22 cellular contexts compared by ENCODE assay signal in genomic region chr7:135717686-135718085, GRCh38. TPM values are rescaled to one million over a fixed set of nuclear protein-coding genes. Genes with fewer than 3 reads are reported as not detected.
DNase-seq lines count a peak whose midpoint lies in the region; ATAC-seq and TF ChIP-seq lines count a peak whose summit lies in the region.
"Had no signal": no experiment of that assay in that cellular context is flagged by ENCODE, and none has a peak within 500 bp of the region (broad histone marks: within the 10 kb centered on the region; RNA-seq: fewer than 3 reads in every experiment).

No MANE protein-coding gene starts in this region.

- H3K9me3 ChIP-seq in SK-N-SH: no peaks in the 10 kb centered on the region
- H3K9me3 ChIP-seq in WERI-Rb-1 (ENCODE audit: severe bottlenecking): no peaks in the 10 kb centered on the region

- peaks cover 33 to 34% of the 10 kb centered on the region in 2 experiments for H3K4me1 ChIP-seq in SK-N-SH (ENCODE audit: control insufficient read depth in 1 of 2, insufficient read depth in 2 of 2, low read depth in 1 of 2, low read length in 1 of 2)

- no peak for TF ChIP-seq RAD21 in SK-N-SH (IDR thresholded peaks at IDR 0.05; ENCODE audit: low read length)

- POLR2A ChIA-PET in SK-N-SH (lab: Yijun Ruan, JAX): no interaction called here

- DNase-seq in SK-N-SH (no peak), NCI-H446 (lab: John Stamatoyannopoulos, UW) (peak; percentile 38 to 89), WERI-Rb-1 (peak; percentile 46), CD1c-positive myeloid dendritic cell (ENCODE audit: extremely low spot score) (no peak), NOMO-1 treated with dmso at 0.1 percent for 144 hours (lab: John Stamatoyannopoulos, UW; ENCODE audit: unreplicated experiment) (no peak)
- DNase-seq: AML-193, GF-D8, H7, NCI-H1105, NCI-H187, NCI-H2107, NCI-H345, NCI-H748 treated with DMSO at 0.1 percent for 48 hours, PC-3, T-helper 17 cell had no signal

- WGBS in SK-N-SH (ENCODE audit: low lambda C conversion rate): 100% methylated on average over 1 of the region's 1 CpG

- H3K9ac ChIP-seq in SK-N-SH: no peak overlapping the region

- CTCF ChIA-PET in SK-N-SH (lab: Yijun Ruan, JAX): interaction anchor here (1.3 to 11.2 kb wide), 2 partner anchors 13 to 44 kb away, joined by 5 to 153 read pairs; no protein-coding TSS in a partner anchor

- H3K4me3 ChIP-seq in SK-N-SH (ENCODE audit: low read depth in 2 of 2, low read length in 1 of 2) (no peak overlapping the region), WERI-Rb-1 (ENCODE audit: low read depth, low read length) (no peak overlapping the region)
- H3K4me3 ChIP-seq: K562 had no signal

- H3K27ac ChIP-seq in SK-N-SH (ENCODE audit: low read depth in 2 of 2, low read length in 1 of 2) (peak overlapping the region; percentile 53 to 80; a peak in 1 of 4 replicates), WERI-Rb-1 (peak overlapping the region; percentile 55)
- H3K27ac ChIP-seq: 22Rv1, C4-2B, RWPE1 had no signal

- no peaks in the 10 kb centered on the region for H3K27me3 ChIP-seq in SK-N-SH (ENCODE audit: insufficient read depth)
- no peaks in the 10 kb centered on the region for H3K27me3 ChIP-seq in WERI-Rb-1 (ENCODE audit: insufficient read depth, low read depth, severe bottlenecking)

- ATAC-seq in SK-N-SH treated with all-trans-retinoic acid at 6 μM for 48 hours: no peak
- ATAC-seq in HG02885 (IDR thresholded peaks at IDR 0.05; ENCODE audit: poor library complexity, unreplicated experiment): no peak
- no peak for ATAC-seq in HG02852 (IDR thresholded peaks at IDR 0.05; ENCODE audit: unreplicated experiment)
- ATAC-seq: K562, T-helper 17 cell had no signal

- no peaks in the 10 kb centered on the region for H3K79me2 ChIP-seq in SK-N-SH (ENCODE audit: insufficient read depth)

- H3F3A ChIP-seq in SK-N-SH (replicated peaks; ENCODE audit: insufficient read depth): peaks cover 33% of the 10 kb centered on the region

- TF ChIP-seq EP300 in SK-N-SH (IDR thresholded peaks at IDR 0.05; ENCODE audit: borderline replicate concordance in 1 of 2, low read depth in 1 of 2, low read length in 1 of 2): no peak

- H3K4me2 ChIP-seq in SK-N-SH: no peak overlapping the region

- no peaks in the 10 kb centered on the region for H3K9me2 ChIP-seq in SK-N-SH

- no peak overlapping the region for H2AFZ ChIP-seq in SK-N-SH (ENCODE audit: low read depth)

- H3K36me3 ChIP-seq in SK-N-SH (replicated peaks in 1 of 2; ENCODE audit: control insufficient read depth in 1 of 2, insufficient read depth in 2 of 2, low read length in 1 of 2): no peaks in the 10 kb centered on the region
- H3K36me3 ChIP-seq in WERI-Rb-1: no peaks in the 10 kb centered on the region

- no peaks in the 10 kb centered on the region for H4K20me1 ChIP-seq in SK-N-SH (ENCODE audit: insufficient read depth)

- TF ChIP-seq CTCF in SK-N-SH (IDR thresholded peaks at IDR 0.05) (no peak), WERI-Rb-1 (IDR thresholded peaks at IDR 0.05; ENCODE audit: low read depth, low read length) (no peak)

TF ChIP-seq in SK-N-SH, 30 proteins besides CTCF, POLR2A, EP300 and RAD21 (continues in another document):
- no peak for TF ChIP-seq NRF1 (IDR thresholded peaks at IDR 0.05; ENCODE audit: low read depth, low read length)
- no peak for TF ChIP-seq USF2 (IDR thresholded peaks at IDR 0.05; ENCODE audit: borderline replicate concordance, low read depth, low read length)
- TF ChIP-seq FOXJ3 (CRISPR knock-in tag; IDR thresholded peaks at IDR 0.05): no peak
- no peak for TF ChIP-seq MEF2A (IDR thresholded peaks at IDR 0.05; ENCODE audit: borderline replicate concordance, low read depth)
- TF ChIP-seq PBX3 (IDR thresholded peaks at IDR 0.05): no peak
- no peak for TF ChIP-seq FOSL2 (IDR thresholded peaks at IDR 0.05; ENCODE audit: borderline replicate concordance, low read depth)
- TF ChIP-seq RXRA (IDR thresholded peaks at IDR 0.05; ENCODE audit: borderline replicate concordance, low read depth): no peak
- TF ChIP-seq JUND (IDR thresholded peaks at IDR 0.05): no peak
- TF ChIP-seq SIN3A (IDR thresholded peaks at IDR 0.05; ENCODE audit: borderline replicate concordance, low read depth, low read length): no peak
- no peak for TF ChIP-seq NFIC (IDR thresholded peaks at IDR 0.05; ENCODE audit: borderline replicate concordance)
- no peak for TF ChIP-seq IRF3 (IDR thresholded peaks at IDR 0.05; ENCODE audit: low read depth, low read length)
- no peak for TF ChIP-seq ELF1 (IDR thresholded peaks at IDR 0.05)

TF ChIP-seq in SK-N-SH treated with all-trans-retinoic acid at 6 μM for 48 hours, 23 proteins besides CTCF, POLR2A, EP300 and RAD21:
- TF ChIP-seq PPARA (CRISPR knock-in tag; IDR thresholded peaks at IDR 0.05; ENCODE audit: borderline replicate concordance): no peak
- no peak for TF ChIP-seq TOX (CRISPR knock-in tag; IDR thresholded peaks at IDR 0.05; ENCODE audit: borderline replicate concordance)
- TF ChIP-seq SNAI2 (CRISPR knock-in tag; IDR thresholded peaks at IDR 0.05): no peak
- TF ChIP-seq TCF4 (CRISPR knock-in tag; IDR thresholded peaks at IDR 0.05; ENCODE audit: borderline replicate concordance): no peak
- TF ChIP-seq ARNTL (CRISPR knock-in tag; IDR thresholded peaks at IDR 0.05; ENCODE audit: borderline replicate concordance, low read depth): no peak
- TF ChIP-seq CREB5 (CRISPR knock-in tag; IDR thresholded peaks at IDR 0.05; ENCODE audit: low read depth): no peak
- TF ChIP-seq ZC3H10 (CRISPR knock-in tag; IDR thresholded peaks at IDR 0.05): no peak
- TF ChIP-seq ESRRG (CRISPR knock-in tag; IDR thresholded peaks at IDR 0.05): no peak

RNA-seq across cellular contexts. Expression of gene SLC13A4, which starts 10.3 kb away (rescaled TPM):
- polyA plus RNA-seq in SK-N-SH (2012; rRNA removed): 0.23 and 0.30 TPM in 2 replicates
- 0.12 and 0.28 TPM in 2 replicates for polyA plus RNA-seq in SK-N-SH (2012; cell fraction: cytosol; rRNA removed)
- polyA plus RNA-seq in SK-N-SH (2012; cell fraction: nucleus; rRNA removed): 0.26 TPM in 2 replicates

RNA-seq across cellular contexts. Expression of gene FAM180A, which starts 30.9 kb away (rescaled TPM):
- polyA plus RNA-seq in SK-N-SH (2012; rRNA removed): 0.08 and 0.10 TPM in 2 replicates
- 0.04 and 0.09 TPM in 2 replicates for polyA plus RNA-seq in SK-N-SH (2012; cell fraction: cytosol; rRNA removed)
- 0.08 and 0.12 TPM in 2 replicates for polyA plus RNA-seq in SK-N-SH (2012; cell fraction: nucleus; rRNA removed)
- polyA plus RNA-seq: K562 had no signal

RNA-seq across cellular contexts. Expression of gene STMP1, which starts 55.4 kb away (rescaled TPM):
- 26.0 and 30.0 TPM in 2 replicates for polyA plus RNA-seq in SK-N-SH (2012; rRNA removed)
- polyA plus RNA-seq in SK-N-SH (2012; cell fraction: cytosol; rRNA removed): 36.1 and 52.6 TPM in 2 replicates
- 16.6 and 24.6 TPM in 2 replicates for polyA plus RNA-seq in SK-N-SH (2012; cell fraction: nucleus; rRNA removed)

Comparison
In these comparisons a context has a peak if more than half of its experiments do, and no peak if none do; other contexts are left out.
1. DNase-seq: peak in NCI-H446 (2 of 2) and WERI-Rb-1 (single experiment); none in SK-N-SH (single experiment), CD1c-positive myeloid dendritic cell (single experiment) and NOMO-1 treated with dmso at 0.1 percent for 144 hours (single experiment).